ENCODE assay signal across 26 cellular contexts in genomic region chr18:310042-310441, GRCh38. TPM values are rescaled to one million over a fixed set of nuclear protein-coding genes. Genes with fewer than 3 reads are reported as not detected.
DNase-seq lines count a peak whose midpoint lies in the region; ATAC-seq, FAIRE-seq and TF ChIP-seq lines count a peak whose summit lies in the region.
"Had no signal": no experiment of that assay in that cellular context is flagged by ENCODE, and none has a peak within 500 bp of the region (broad histone marks: within the 10 kb centered on the region; RNA-seq: fewer than 3 reads in every experiment).

No MANE protein-coding gene starts in this region.

- H3K27me3 ChIP-seq in IMR-90 (ENCODE audit: control insufficient read depth, insufficient read depth, low read length) (peaks cover 65% of the 10 kb centered on the region), mesendoderm (ENCODE audit: insufficient read depth, low read length, poor library complexity) (no peaks in the 10 kb centered on the region)
- H3K27me3 ChIP-seq: BLaER1 treated with 17β-estradiol and CSF1 and Interleukin-3, amounts not matched to agents 10 nM and 100 nM had no signal

- no peak overlapping the region for H3K27ac ChIP-seq in A549
- no peak overlapping the region for H3K27ac ChIP-seq in IMR-90 (ENCODE audit: insufficient read depth, low read length)
- no peak overlapping the region for H3K27ac ChIP-seq in mesendoderm (ENCODE audit: low read depth, low read length)
- no peak overlapping the region for H3K27ac ChIP-seq in OCI-LY7 (ENCODE audit: low read depth, low read length, poor library complexity, severe bottlenecking)
- H3K27ac ChIP-seq: BLaER1 treated with 17β-estradiol and CSF1 and Interleukin-3, amounts not matched to agents 10 nM and 100 nM; C4-2B had no signal

- H2BK5ac ChIP-seq in IMR-90 (ENCODE audit: low read depth, low read length, poor library complexity, severe bottlenecking) (no peak overlapping the region), mesendoderm (ENCODE audit: low read length) (no peak overlapping the region)

- no peak overlapping the region for H3K27ac Mint-ChIP-seq in CD14-positive monocyte
- H3K27ac Mint-ChIP-seq: B cell; CD4-positive, alpha-beta memory T cell; CD4-positive, CD25-positive, alpha-beta regulatory T cell had no signal

- DNase-seq in A549 (ENCODE audit: low read depth in 1 of 2, low spot score in 1 of 2) = no peak
- DNase-seq in IMR-90 = no peak
- DNase-seq in mesendoderm = no peak
- no peak for DNase-seq in SHP77 (lab: John Stamatoyannopoulos, UW)
- no peak for DNase-seq in CD14-positive monocyte (ENCODE audit: low spot score)
- DNase-seq in OCI-LY7 (ENCODE audit: low spot score) = no peak
- DNase-seq: 8988T; AML-193; CD4-positive, alpha-beta memory T cell; CD4-positive, CD25-positive, alpha-beta regulatory T cell; CD8-positive, alpha-beta memory T cell; COR-L47; DMS 273 treated with DMSO at 0.1 percent for 48 hours; DMS153; DMS53; DMS79; DND-41; EL; GDM1 had no signal

- intact Hi-C loops in IMR-90 (cut with micrococcal nuclease) = no loop called here
- intact Hi-C loops in CD14-positive monocyte (cut with micrococcal nuclease) = no loop called here
- intact Hi-C loops in OCI-LY7 (cut with micrococcal nuclease; ENCODE audit: unreplicated experiment) = no loop called here

- no peak overlapping the region for H3K4me3 Mint-ChIP-seq in CD14-positive monocyte
- H3K4me3 Mint-ChIP-seq: B cell; CD4-positive, alpha-beta memory T cell; CD4-positive, CD25-positive, alpha-beta regulatory T cell; CD8-positive, alpha-beta memory T cell had no signal

- no peak overlapping the region for H2AFZ ChIP-seq in IMR-90 (replicated peaks; ENCODE audit: low read length, poor library complexity)
- H2AFZ ChIP-seq in OCI-LY7 (ENCODE audit: low read length) = no peak overlapping the region

- H3K9me2 ChIP-seq in OCI-LY7 (ENCODE audit: insufficient read depth, low read length) = no peaks in the 10 kb centered on the region

- no peak overlapping the region for H3K14ac ChIP-seq in IMR-90 (replicated peaks; ENCODE audit: low read depth, low read length)

- H3K9me1 ChIP-seq in IMR-90 (ENCODE audit: insufficient read depth, low read length) = no peaks in the 10 kb centered on the region

- no peaks in the 10 kb centered on the region for H3K9me3 ChIP-seq in A549
- H3K9me3 ChIP-seq in IMR-90 (ENCODE audit: control insufficient read depth, insufficient read depth, low read length) = peaks cover 3% of the 10 kb centered on the region; the same call in 1 of the 2 replicates
- H3K9me3 ChIP-seq in OCI-LY7 (ENCODE audit: low read length) = no peaks in the 10 kb centered on the region
- H3K9me3 ChIP-seq: BLaER1 treated with 17β-estradiol and CSF1 and Interleukin-3, amounts not matched to agents 10 nM and 100 nM had no signal

- TF ChIP-seq RAD21 in A549 (conservative IDR thresholded peaks at IDR 0.05 in 1 of 2, IDR thresholded peaks at IDR 0.05 in 1 of 2) (no peak), IMR-90 (IDR thresholded peaks at IDR 0.05; ENCODE audit: low read length) (no peak)

- H2BK120ac ChIP-seq in IMR-90 (ENCODE audit: low read depth, low read length) (no peak overlapping the region), mesendoderm (ENCODE audit: low read depth, low read length) (no peak overlapping the region)

- no peak overlapping the region for H3K4me3 ChIP-seq in A549
- no peak overlapping the region for H3K4me3 ChIP-seq in IMR-90 (ENCODE audit: insufficient read depth, low read depth, low read length)
- no peak overlapping the region for H3K4me3 ChIP-seq in mesendoderm (ENCODE audit: low read length)
- no peak overlapping the region for H3K4me3 ChIP-seq in OCI-LY7 (ENCODE audit: low read depth, low read length, poor library complexity, severe bottlenecking)
- H3K4me3 ChIP-seq: BLaER1 treated with 17β-estradiol and CSF1 and Interleukin-3, amounts not matched to agents 10 nM and 100 nM; GM12878 had no signal

- POLR2A ChIA-PET in A549 (lab: Yijun Ruan, JAX) (no interaction called here), IMR-90 (lab: Charles Lee; ENCODE audit: unreplicated experiment) (no interaction called here), OCI-LY7 (lab: Charles Lee) (no interaction called here)

- TF ChIP-seq CTCF in A549 (IDR thresholded peaks at IDR 0.05) (no peak), IMR-90 (conservative IDR thresholded peaks at IDR 0.05; ENCODE audit: low read depth, low read length) (no peak), CD14-positive monocyte (IDR thresholded peaks at IDR 0.05) (no peak), OCI-LY7 (conservative IDR thresholded peaks at IDR 0.05; ENCODE audit: low read length) (no peak)

- H3K36me3 ChIP-seq in IMR-90 (ENCODE audit: control insufficient read depth, insufficient read depth, low read length) (no peaks in the 10 kb centered on the region), mesendoderm (ENCODE audit: control insufficient read depth, insufficient read depth, low read length) (no peaks in the 10 kb centered on the region), OCI-LY7 (ENCODE audit: insufficient read depth, low read length) (no peaks in the 10 kb centered on the region)
- H3K36me3 ChIP-seq: BLaER1 treated with 17β-estradiol and CSF1 and Interleukin-3, amounts not matched to agents 10 nM and 100 nM had no signal

- no peak for TF ChIP-seq EP300 in A549 (IDR thresholded peaks at IDR 0.05)

- in situ Hi-C loops in IMR-90 (cut with MboI; ENCODE audit: low sequenced_read_pairs) = no loop called here

- H3K56ac ChIP-seq in IMR-90 (ENCODE audit: extremely low read depth, insufficient read depth, low read length) = no peak overlapping the region
- H3K56ac ChIP-seq in mesendoderm (ENCODE audit: low read length) = no peak overlapping the region

- no TSS peak for BruUV-seq in IMR-90 (replicated peaks; lab: Mats Ljungman, UMichigan)
- no TSS peak for BruUV-seq in OCI-LY7 (replicated peaks; lab: Mats Ljungman, UMichigan)

- H4K91ac ChIP-seq in IMR-90 (ENCODE audit: insufficient read depth, low read depth, low read length) = no peak overlapping the region

- H3K9ac ChIP-seq in IMR-90 (ENCODE audit: low read depth, low read length) (no peak overlapping the region), mesendoderm (ENCODE audit: low read length) (no peak overlapping the region)
- H3K9ac ChIP-seq: BLaER1 treated with 17β-estradiol and CSF1 and Interleukin-3, amounts not matched to agents 10 nM and 100 nM had no signal

- no peak overlapping the region for H2BK20ac ChIP-seq in IMR-90 (ENCODE audit: low read depth, low read length)

- no peak for FAIRE-seq in A549 (lab: Jason Lieb, UNC)
- FAIRE-seq: A204.1, GM12878, GM12892, GM18507 had no signal

- ATAC-seq in A549 (no peak), IMR-90 (ENCODE audit: low read depth) (no peak)
- ATAC-seq: GM12878 had no signal

- H3K4me2 ChIP-seq in A549 = no peak overlapping the region
- no peak overlapping the region for H3K4me2 ChIP-seq in IMR-90 (ENCODE audit: low read depth, low read length)
- H3K4me2 ChIP-seq in mesendoderm (ENCODE audit: low read length) = no peak overlapping the region
- no peak overlapping the region for H3K4me2 ChIP-seq in OCI-LY7 (ENCODE audit: low read length)
- H3K4me2 ChIP-seq: BLaER1 treated with 17β-estradiol and CSF1 and Interleukin-3, amounts not matched to agents 10 nM and 100 nM had no signal

- no peaks in the 10 kb centered on the region for H3K36me3 Mint-ChIP-seq in CD14-positive monocyte
- H3K36me3 Mint-ChIP-seq: CD4-positive, alpha-beta memory T cell; CD4-positive, CD25-positive, alpha-beta regulatory T cell; CD8-positive, alpha-beta memory T cell had no signal

- TF ChIP-seq POLR2A in A549 (IDR thresholded peaks at IDR 0.05; ENCODE audit: low read length) (no peak), IMR-90 (IDR thresholded peaks at IDR 0.05; ENCODE audit: low read depth, low read length) (no peak)

- H4K5ac ChIP-seq in IMR-90 (ENCODE audit: low read depth, low read length) = no peak overlapping the region
- H4K5ac ChIP-seq in mesendoderm (ENCODE audit: low read length) = no peak overlapping the region

- H2AK5ac ChIP-seq in IMR-90 (ENCODE audit: low read depth, low read length) = no peak overlapping the region
- no peak overlapping the region for H2AK5ac ChIP-seq in mesendoderm (ENCODE audit: low read length)

- no peaks in the 10 kb centered on the region for H3K79me1 ChIP-seq in IMR-90 (ENCODE audit: low read depth in 1 of 2, low read length in 2 of 2)
- H3K79me1 ChIP-seq in mesendoderm (ENCODE audit: low read length) = no peaks in the 10 kb centered on the region

- H2BK15ac ChIP-seq in IMR-90 (ENCODE audit: low read depth, low read length) (no peak overlapping the region), mesendoderm (replicated peaks; ENCODE audit: low read depth) (no peak overlapping the region)

- no peaks in the 10 kb centered on the region for H3K4me1 Mint-ChIP-seq in CD14-positive monocyte
- H3K4me1 Mint-ChIP-seq: B cell; CD4-positive, alpha-beta memory T cell; CD4-positive, CD25-positive, alpha-beta regulatory T cell; CD8-positive, alpha-beta memory T cell had no signal

- no peak overlapping the region for H3K18ac ChIP-seq in IMR-90 (ENCODE audit: low read depth, low read length)
- H3K18ac ChIP-seq in mesendoderm (ENCODE audit: low read length) = no peak overlapping the region

- H3K4ac ChIP-seq in IMR-90 (ENCODE audit: low read depth, low read length) = no peak overlapping the region
- H3K4ac ChIP-seq in mesendoderm (ENCODE audit: low read depth, low read length) = peak overlapping the region; percentile 81

- H3K79me2 ChIP-seq in mesendoderm (ENCODE audit: control insufficient read depth, insufficient read depth, low read length) (no peaks in the 10 kb centered on the region), OCI-LY7 (ENCODE audit: insufficient read depth, low read depth, low read length) (no peaks in the 10 kb centered on the region)

- no peaks in the 10 kb centered on the region for H4K20me1 ChIP-seq in IMR-90 (ENCODE audit: insufficient read depth, low read length)
- H4K20me1 ChIP-seq in OCI-LY7 (ENCODE audit: insufficient read depth, low read length) = no peaks in the 10 kb centered on the region
- H4K20me1 ChIP-seq: BLaER1 treated with 17β-estradiol and CSF1 and Interleukin-3, amounts not matched to agents 10 nM and 100 nM had no signal

- dilution Hi-C loops in IMR-90 (cut with HindIII; ENCODE audit: low sequenced_read_pairs, unreplicated experiment) = no loop called here

- H3K23ac ChIP-seq in IMR-90 (ENCODE audit: low read depth, low read length) = no peak overlapping the region
- no peak overlapping the region for H3K23ac ChIP-seq in mesendoderm (ENCODE audit: low read length)

- CTCF ChIA-PET in A549 (lab: Yijun Ruan, JAX) (no interaction called here), IMR-90 (lab: Yijun Ruan, JAX) (no interaction called here), OCI-LY7 (lab: Charles Lee; ENCODE audit: unreplicated experiment) (no interaction called here)

- H3K4me1 ChIP-seq in A549 = no peaks in the 10 kb centered on the region
- H3K4me1 ChIP-seq in IMR-90 (ENCODE audit: control insufficient read depth, insufficient read depth, low read length) = no peaks in the 10 kb centered on the region
- peaks cover 17% of the 10 kb centered on the region for H3K4me1 ChIP-seq in mesendoderm (ENCODE audit: control insufficient read depth, low read depth, low read length)
- no peaks in the 10 kb centered on the region for H3K4me1 ChIP-seq in OCI-LY7 (ENCODE audit: insufficient read depth, low read length, poor library complexity, severe bottlenecking)

- no peaks in the 10 kb centered on the region for H3K9me3 Mint-ChIP-seq in CD14-positive monocyte
- H3K9me3 Mint-ChIP-seq: CD4-positive, alpha-beta memory T cell; CD4-positive, CD25-positive, alpha-beta regulatory T cell; CD8-positive, alpha-beta memory T cell had no signal

- H3K27me3 Mint-ChIP-seq in CD14-positive monocyte (ENCODE audit: low read depth in 3 of 3) = peaks cover 4 to 5% (median 5%) of the 10 kb centered on the region in 3 donors

- H4K8ac ChIP-seq in IMR-90 (ENCODE audit: low read depth in 2 of 2, low read length in 2 of 2) = no peak overlapping the region
- no peak overlapping the region for H4K8ac ChIP-seq in mesendoderm (ENCODE audit: low read depth, low read length)

- H2AK9ac ChIP-seq in IMR-90 (replicated peaks; ENCODE audit: low read depth, low read length, poor library complexity) = no peak overlapping the region

RNA-seq across cellular contexts. Expression of gene THOC1, which starts 42.2 kb away (rescaled TPM):
- polyA plus RNA-seq in A549 (2011; rRNA removed) (38.6 and 62.6 TPM in 2 replicates), A549 (2017; fragmentation: RNase III; extraction: RNeasy Plus Mini Kit Qiagen cat#74134 plus additional on column Dnase treatment) (31.2 to 32.0 TPM (median 31.4 TPM) in 3 replicates), IMR-90 (2012; rRNA removed) (14.1 and 15.8 TPM in 2 replicates), CD14-positive monocyte (1 to 10 TPM; 7.8 to 8.9 TPM)
- 7.9 and 9.3 TPM in 2 replicates for polyA plus RNA-seq in A549 (2012; cell fraction: cytosol; rRNA removed)
- 8.2 and 12.4 TPM in 2 replicates for polyA plus RNA-seq in A549 (2012; cell fraction: nucleus; rRNA removed)
- polyA minus RNA-seq in A549 (2011; rRNA and poly(A)+ RNA removed) = 12.9 and 17.4 TPM in 2 replicates
- total RNA-seq in IMR-90 (2012; rRNA removed) (13.3 and 27.2 TPM in 2 replicates), OCI-LY7 (2022) (70.4 and 77.1 TPM in 2 replicates)
- polyA plus RNA-seq in IMR-90 (2012; cell fraction: cytosol; rRNA removed) = 0.35 and 0.88 TPM in 2 replicates
- polyA plus RNA-seq in IMR-90 (2012; cell fraction: nucleus; rRNA removed; ENCODE audit: low replicate concordance) = 3.1 and 32.8 TPM in 2 replicates
- 48.2 TPM for polyA plus RNA-seq in mesendoderm (2013, experiment 1 of 2)
- 46.0 TPM for polyA plus RNA-seq in mesendoderm (2013, experiment 2 of 2)
- total RNA-seq in OCI-LY7 (2014; rRNA removed; shearing (Covaris generic)) = 66.9 and 74.6 TPM in 2 replicates
